ENCODE assay signal across 9 cellular contexts in the genomic region with DNA sequence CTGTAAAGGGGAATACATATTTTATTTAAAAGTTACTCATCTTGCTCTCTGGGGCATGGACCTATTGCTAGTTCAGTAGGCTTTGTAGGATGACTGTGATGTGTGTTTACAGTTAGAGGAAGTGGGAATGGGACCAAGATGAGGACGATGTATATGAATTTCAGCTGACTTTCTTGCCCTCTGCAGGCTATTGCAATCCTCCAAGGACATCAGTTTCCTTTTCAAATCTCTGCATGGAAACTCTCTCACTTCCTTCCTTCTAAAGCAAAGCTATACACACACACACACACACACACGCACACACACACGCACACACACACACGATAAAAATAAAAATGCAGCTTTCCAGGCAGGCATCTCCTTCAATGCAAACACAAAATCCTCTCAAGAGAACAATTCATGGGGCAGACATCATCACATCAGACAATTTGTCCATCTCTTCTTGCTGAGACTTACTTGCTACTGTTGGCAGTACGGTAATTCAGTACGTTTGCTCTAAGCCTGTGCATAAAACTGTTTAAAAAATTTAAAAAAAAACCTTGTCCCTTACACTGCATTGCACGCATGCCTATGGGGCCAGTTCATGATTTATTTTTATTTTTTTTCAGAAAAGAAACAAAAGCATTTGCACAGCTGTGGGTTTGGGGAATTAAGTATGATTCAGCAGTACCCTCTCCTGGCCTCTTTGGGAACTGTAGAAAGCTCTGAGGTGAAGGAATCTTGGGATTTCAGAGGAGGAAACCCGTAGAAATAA. TPM values are rescaled to one million over a fixed set of nuclear protein-coding genes. Genes with fewer than 3 reads are reported as not detected.
DNase-seq lines count a peak whose midpoint lies in the region; ATAC-seq lines count a peak whose summit lies in the region.
"Had no signal": no experiment of that assay in that cellular context is flagged by ENCODE, and none has a peak within 500 bp of the region (broad histone marks: within the 10 kb centered on the region; RNA-seq: fewer than 3 reads in every experiment).

No MANE protein-coding gene starts in this region.

- H3K36me3 Mint-ChIP-seq in T-cell, result no peaks in the 10 kb centered on the region
- no peaks in the 10 kb centered on the region for H3K36me3 Mint-ChIP-seq in naive thymus-derived CD8-positive, alpha-beta T cell

- no peaks in the 10 kb centered on the region for H3K9me3 Mint-ChIP-seq in T-cell
- H3K9me3 Mint-ChIP-seq in naive thymus-derived CD8-positive, alpha-beta T cell, result peaks cover 0 to 3% (median 0%) of the 10 kb centered on the region in 9 donors
- H3K9me3 Mint-ChIP-seq: central memory CD8-positive, alpha-beta T cell had no signal

- H3K27ac Mint-ChIP-seq in T-cell, result peak overlapping the region; percentile 11 to 33
- H3K27ac Mint-ChIP-seq in naive thymus-derived CD8-positive, alpha-beta T cell, result peak overlapping the region in 4 of 10 donors; percentile 8 to 67 (median 58)

- in situ Hi-C loops in KBM-7 (cut with MboI; ENCODE audit: low pct_unique_long_range_greater_than_20kb, low sequenced_read_pairs), result no loop called here

- DNase-seq in DMS53 (lab: John Stamatoyannopoulos, UW) (peak; percentile 64), DMS53 treated with DMSO at 0.1 percent for 48 hours (lab: John Stamatoyannopoulos, UW; ENCODE audit: unreplicated experiment) (no peak), KBM-7 (peak; percentile 24), T-cell (peak in 13 of 34 experiments; percentile 9 to 44 (median 20)), GM19238 (ENCODE audit: insufficient read length, low spot score) (no peak)
- peak in 5 of 10 donors; percentile 14 to 55 (median 46) for DNase-seq in naive thymus-derived CD8-positive, alpha-beta T cell

- no peaks in the 10 kb centered on the region for H3K27me3 Mint-ChIP-seq in T-cell
- H3K27me3 Mint-ChIP-seq in naive thymus-derived CD8-positive, alpha-beta T cell, result peaks cover 0 to 4% (median 0%) of the 10 kb centered on the region in 5 donors
- H3K27me3 Mint-ChIP-seq: central memory CD8-positive, alpha-beta T cell had no signal

- peak overlapping the region; percentile 11 to 34 (median 21) for H3K4me3 Mint-ChIP-seq in T-cell
- H3K4me3 Mint-ChIP-seq in naive thymus-derived CD8-positive, alpha-beta T cell, result peak overlapping the region in 8 of 10 donors; percentile 4 to 65 (median 28)
- H3K4me3 Mint-ChIP-seq: central memory CD8-positive, alpha-beta T cell had no signal

- CTCF ChIA-PET in T-cell (lab: Charles Lee), result interaction anchor here (0.6 to 2.5 kb wide), 21 partner anchors 12 to 459 kb away, joined by 3 to 24 read pairs (median 4); partner anchors contain the start of gene CTLA4 (in 2 of the 2)

- peaks cover 9 to 17% (median 17%) of the 10 kb centered on the region in 3 donors for H3K4me1 Mint-ChIP-seq in T-cell
- peaks cover 4 to 18% (median 9%) of the 10 kb centered on the region in 4 donors for H3K4me1 Mint-ChIP-seq in naive thymus-derived CD8-positive, alpha-beta T cell

- ATAC-seq in T-cell (replicated peaks in 1 of 4) (peak; percentile 58 to 82 (median 74)), esophagus mucosa (peak; percentile 62), HG02763 (IDR thresholded peaks at IDR 0.05; ENCODE audit: unreplicated experiment) (no peak)
- peak; percentile 64 to 75 for ATAC-seq in naive thymus-derived CD8-positive, alpha-beta T cell

- POLR2A ChIA-PET in T-cell (lab: Charles Lee), result interaction anchor here in 1 of 2 donors (0.7 kb wide), 1 partner anchor 204 kb away, joined by 5 read pairs; no protein-coding TSS in a partner anchor
- POLR2A ChIA-PET in naive thymus-derived CD8-positive, alpha-beta T cell (lab: Charles Lee), result interaction anchor here (0.8 to 1.5 kb wide), 4 partner anchors 28 to 95 kb away, joined by 3 to 6 read pairs (median 4); no protein-coding TSS in a partner anchor

RNA-seq across cellular contexts. Expression of gene ICOS, which starts 27.2 kb away (rescaled TPM):
- total RNA-seq in T-cell (10 to 100 TPM; 33.9 to 72.2 (median 41.9) TPM), esophagus mucosa (not detected)
- 10 to 100 TPM; 31.9 to 36.1 TPM for total RNA-seq in naive thymus-derived CD8-positive, alpha-beta T cell
- 10 to 100 TPM in 1 of 3 donors, 1 to 10 TPM in 2; 7.5 to 14.0 (median 8.6) TPM for polyA plus RNA-seq in naive thymus-derived CD8-positive, alpha-beta T cell

RNA-seq across cellular contexts. Expression of gene CTLA4, which starts 41.8 kb away (rescaled TPM):
- total RNA-seq in T-cell, result 10 to 100 TPM; 11.9 to 56.2 (median 14.8) TPM
- total RNA-seq in esophagus mucosa, result 0.52 TPM
- 1 to 10 TPM; 1.5 to 1.8 TPM for total RNA-seq in naive thymus-derived CD8-positive, alpha-beta T cell
- 1 to 10 TPM; 1.8 to 2.9 (median 2.3) TPM for polyA plus RNA-seq in naive thymus-derived CD8-positive, alpha-beta T cell

Comparison
In these comparisons a context has a peak if more than half of its experiments do, and no peak if none do; other contexts are left out.
1. DNase-seq: peak in DMS53 (single experiment) and KBM-7 (single experiment); none in DMS53 treated with DMSO at 0.1 percent for 48 hours (single experiment) and GM19238 (single experiment).
2. RNA of gene ICOS, which starts 27.2 kb away (total RNA-seq): 33.9 to 72.2 TPM in T-cell and 31.9 to 36.1 TPM in naive thymus-derived CD8-positive, alpha-beta T cell; not detected in esophagus mucosa (single experiment); every median in the first group is over 10 times any median in the second.